In genomic region chr22:46959369-46959768, GRCh38 we compare ENCODE assay signal across 15 cellular contexts.
DNase-seq lines count a peak whose midpoint lies in the region; ATAC-seq, FAIRE-seq and TF ChIP-seq lines count a peak whose summit lies in the region.
"Had no signal": no experiment of that assay in that cellular context is flagged by ENCODE, and none has a peak within 500 bp of the region (broad histone marks: within the 10 kb centered on the region; RNA-seq: fewer than 3 reads in every experiment).

No MANE protein-coding gene starts in this region.

- H3K9me3 ChIP-seq in H1 (ENCODE audit: insufficient read depth in 2 of 2, low read depth in 1 of 2, low read length in 1 of 2) (no peaks in the 10 kb centered on the region), sigmoid colon (no peaks in the 10 kb centered on the region)
- H3K9me3 ChIP-seq: BLaER1 treated with 17β-estradiol and CSF1 and Interleukin-3, amounts not matched to agents 10 nM and 100 nM had no signal

- no peaks in the 10 kb centered on the region; the same call in 1 of the 2 replicates for H3K79me1 ChIP-seq in H1 (ENCODE audit: low read depth, low read length)

- H2BK20ac ChIP-seq in H1 (ENCODE audit: low read length) = no peak overlapping the region

- no peak overlapping the region for H3K27ac Mint-ChIP-seq in activated CD8-positive, alpha-beta T cell treated with anti-CD3 and anti-CD28 coated beads for 36 hours

- no peaks in the 10 kb centered on the region for H3K9me3 Mint-ChIP-seq in activated CD8-positive, alpha-beta T cell treated with anti-CD3 and anti-CD28 coated beads for 36 hours
- H3K9me3 Mint-ChIP-seq: CD4-positive, CD25-positive, alpha-beta regulatory T cell had no signal

- peak overlapping the region; percentile 14 for H3K14ac ChIP-seq in H1 (ENCODE audit: insufficient read length)

- TF ChIP-seq RAD21 in H1 (IDR thresholded peaks at IDR 0.05 in 1 of 2, conservative IDR thresholded peaks at IDR 0.05 in 1 of 2; ENCODE audit: low read depth in 2 of 2, low read length in 2 of 2) = no peak

- TF ChIP-seq POLR2A in H1 (IDR thresholded peaks at IDR 0.05; ENCODE audit: control extremely low read depth in 1 of 2, low read depth in 2 of 2, low read length in 2 of 2) = no peak
- no peak for TF ChIP-seq POLR2A in sigmoid colon (IDR thresholded peaks at IDR 0.05)

- H3K27me3 Mint-ChIP-seq in activated CD8-positive, alpha-beta T cell treated with anti-CD3 and anti-CD28 coated beads for 36 hours = no peaks in the 10 kb centered on the region
- H3K27me3 Mint-ChIP-seq: CD4-positive, CD25-positive, alpha-beta regulatory T cell had no signal

- H2BK5ac ChIP-seq in H1 (ENCODE audit: low read depth, low read length) = peak overlapping the region; percentile 53; the same call in 1 of the 2 replicates

- H2AK5ac ChIP-seq in H1 (ENCODE audit: low read depth, low read length) = no peak overlapping the region

- no peaks in the 10 kb centered on the region for H3K23me2 ChIP-seq in H1 (ENCODE audit: low read depth, low read length)

- TF ChIP-seq CTCF in H1 (IDR thresholded peaks at IDR 0.05; ENCODE audit: control extremely low read depth in 1 of 3, insufficient read depth in 1 of 3, low read depth in 1 of 3, low read length in 3 of 3) (no peak), sigmoid colon (IDR thresholded peaks at IDR 0.05) (no peak)
- TF ChIP-seq CTCF in activated CD8-positive, alpha-beta T cell treated with anti-CD3 and anti-CD28 coated beads for 36 hours (IDR thresholded peaks at IDR 0.05) = no peak

- H4K91ac ChIP-seq in H1 (replicated peaks; ENCODE audit: insufficient read length, low read length) = peak overlapping the region; percentile 18

- 78% methylated on average over 13 of the region's 13 CpGs; no CpG with 5 or more reads in 1 of the 2 experiments for WGBS in H1 (ENCODE audit: extremely low coverage in 1 of 2, insufficient coverage in 1 of 2, insufficient read length in 1 of 2, insufficient replicate concordance in 2 of 2, low coverage in 1 of 2, low lambda C conversion rate in 2 of 2, missing lambda C conversion rate in 1 of 2), 2 experiments
- 89 to 96% methylated on average over 13 of the region's 13 CpGs for WGBS in sigmoid colon, 2 donors

- no peaks in the 10 kb centered on the region for H3K79me2 ChIP-seq in H1 (ENCODE audit: control insufficient read depth in 1 of 2, insufficient read depth in 2 of 2, low read length in 2 of 2)

- H4K20me1 ChIP-seq in H1 (replicated peaks in 1 of 2; ENCODE audit: control insufficient read depth in 1 of 2, insufficient read depth in 2 of 2, low read length in 2 of 2) = peaks cover 0 to 3% of the 10 kb centered on the region in 2 experiments

- no peak overlapping the region for H3K18ac ChIP-seq in H1 (ENCODE audit: extremely low read depth, low read length)

- in situ Hi-C loops in G401 (cut with HindIII; ENCODE audit: low sequenced_read_pairs) = no loop called here

- H3K36me3 ChIP-seq in H1 (ENCODE audit: control insufficient read depth in 2 of 4, insufficient read depth in 4 of 4, low read length in 3 of 4) = no peaks in the 10 kb centered on the region
- H3K36me3 ChIP-seq in sigmoid colon = no peaks in the 10 kb centered on the region

- no peak overlapping the region for H3K4ac ChIP-seq in H1 (replicated peaks; ENCODE audit: insufficient read length, low read depth, low read length)

- intact Hi-C loops in sigmoid colon (cut with DNase I) = no loop called here
- intact Hi-C loops in activated CD8-positive, alpha-beta T cell treated with anti-CD3 and anti-CD28 coated beads for 36 hours (cut with micrococcal nuclease) = no loop called here

- 0 out of 2 replicates have a peak overlapping the region, but pooled peaks have one; percentile 18 for H2BK15ac ChIP-seq in H1 (ENCODE audit: low read length)

- CTCF ChIA-PET in H1 (lab: Charles Lee; ENCODE audit: partially characterized antibody) = no interaction called here
- CTCF ChIA-PET in activated CD8-positive, alpha-beta T cell treated with anti-CD3 and anti-CD28 coated beads for 36 hours (lab: Charles Lee) = no interaction called here

- no peak overlapping the region for H2AFZ ChIP-seq in H1 (ENCODE audit: low read length)

- no peak for ATAC-seq in activated CD8-positive, alpha-beta T cell treated with anti-CD3 and anti-CD28 coated beads for 36 hours

- H3K23ac ChIP-seq in H1 (ENCODE audit: insufficient read length) = no peak overlapping the region

- H3K9ac ChIP-seq in H1 (replicated peaks in 1 of 4; ENCODE audit: extremely low read depth in 1 of 4, low read depth in 3 of 4, low read length in 3 of 4) = no peak overlapping the region
- H3K9ac ChIP-seq: BLaER1 treated with 17β-estradiol and CSF1 and Interleukin-3, amounts not matched to agents 10 nM and 100 nM had no signal

- H4K8ac ChIP-seq in H1 (ENCODE audit: extremely low read depth, insufficient read depth, low read length) = peak overlapping the region; percentile 53; the same call in 1 of the 2 replicates

- H3K4me1 Mint-ChIP-seq in activated CD8-positive, alpha-beta T cell treated with anti-CD3 and anti-CD28 coated beads for 36 hours (ENCODE audit: low read depth) = peaks cover 5% of the 10 kb centered on the region

- no peak overlapping the region for H3K56ac ChIP-seq in H1 (replicated peaks; ENCODE audit: insufficient read length, low read depth, low read length)

- FAIRE-seq in H1 (lab: Jason Lieb, UNC) = no peak
- FAIRE-seq: H54 had no signal

- H3K4me2 ChIP-seq in H1 (ENCODE audit: insufficient read depth in 1 of 2, low read depth in 2 of 2, low read length in 2 of 2) = peak overlapping the region in 1 of 2 experiments; percentile 44; a peak in 1 of 4 replicates
- H3K4me2 ChIP-seq: BLaER1 treated with 17β-estradiol and CSF1 and Interleukin-3, amounts not matched to agents 10 nM and 100 nM had no signal

- no peak overlapping the region for H4K5ac ChIP-seq in H1 (ENCODE audit: insufficient read length, low read depth, low read length)

- H3K4me3 Mint-ChIP-seq in activated CD8-positive, alpha-beta T cell treated with anti-CD3 and anti-CD28 coated beads for 36 hours = no peak overlapping the region
- H3K4me3 Mint-ChIP-seq: CD4-positive, CD25-positive, alpha-beta regulatory T cell had no signal

- H3K4me1 ChIP-seq in H1 (replicated peaks in 1 of 4; ENCODE audit: control insufficient read depth in 3 of 4, insufficient read depth in 4 of 4, low read length in 3 of 4) = peaks cover 0 to 13% (median 6%) of the 10 kb centered on the region in 4 experiments; a peak in 6 of 7 replicates
- H3K4me1 ChIP-seq in sigmoid colon = no peaks in the 10 kb centered on the region

- H3K27me3 ChIP-seq in H1 (replicated peaks in 1 of 4; ENCODE audit: control insufficient read depth in 3 of 4, extremely low read depth in 1 of 4, insufficient read depth in 3 of 4, low read length in 3 of 4) (no peaks in the 10 kb centered on the region), sigmoid colon (no peaks in the 10 kb centered on the region)
- H3K27me3 ChIP-seq: BLaER1 treated with 17β-estradiol and CSF1 and Interleukin-3, amounts not matched to agents 10 nM and 100 nM had no signal

- POLR2A ChIA-PET in H1 (lab: Charles Lee; ENCODE audit: partially characterized antibody) = no interaction called here
- POLR2A ChIA-PET in activated CD8-positive, alpha-beta T cell treated with anti-CD3 and anti-CD28 coated beads for 36 hours (lab: Charles Lee) = no interaction called here

- H3K4me3 ChIP-seq in H1 (ENCODE audit: extremely low read depth in 1 of 4, insufficient read depth in 2 of 4, low read depth in 3 of 4, low read length in 4 of 4) (no peak overlapping the region), sigmoid colon (no peak overlapping the region)
- H3K4me3 ChIP-seq: BLaER1 treated with 17β-estradiol and CSF1 and Interleukin-3, amounts not matched to agents 10 nM and 100 nM had no signal

- 0 out of 2 replicates have a peak overlapping the region, but pooled peaks have one; percentile 32 for H3K27ac ChIP-seq in H1 (ENCODE audit: low read depth, low read length)
- H3K27ac ChIP-seq in sigmoid colon = no peak overlapping the region
- H3K27ac ChIP-seq: BLaER1 treated with 17β-estradiol and CSF1 and Interleukin-3, amounts not matched to agents 10 nM and 100 nM had no signal

- H2BK12ac ChIP-seq in H1 (ENCODE audit: low read depth, low read length) = no peak overlapping the region

- no peak overlapping the region for H2BK120ac ChIP-seq in H1 (replicated peaks; ENCODE audit: low read depth, low read length)

- H3K36me3 Mint-ChIP-seq in activated CD8-positive, alpha-beta T cell treated with anti-CD3 and anti-CD28 coated beads for 36 hours (ENCODE audit: low read depth) = peaks cover 2% of the 10 kb centered on the region

- DNase-seq in G401 (ENCODE audit: low spot score) (peak; percentile 5), SW480 (ENCODE audit: low spot score) (peak; percentile 10), H1 (ENCODE audit: low read depth in 1 of 2, low spot score in 2 of 2) (no peak), sigmoid colon (peak; percentile 36), OCI-M2 (lab: John Stamatoyannopoulos, UW; ENCODE audit: unreplicated experiment) (no peak), SIG-M5 (lab: John Stamatoyannopoulos, UW) (no peak), DMS 273 treated with DMSO at 0.1 percent for 48 hours (lab: John Stamatoyannopoulos, UW) (no peak)
- DNase-seq in activated CD8-positive, alpha-beta T cell treated with anti-CD3 and anti-CD28 coated beads for 36 hours = no peak
- DNase-seq: ACHN; Calu3; CD4-positive, CD25-positive, alpha-beta regulatory T cell; DMS79; GDM1 had no signal

- TF ChIP-seq EP300 in H1 (IDR thresholded peaks at IDR 0.05; ENCODE audit: borderline replicate concordance in 1 of 2, low read depth in 2 of 2, low read length in 2 of 2) (no peak), sigmoid colon (IDR thresholded peaks at IDR 0.05) (no peak)

TF ChIP-seq in H1, 55 proteins besides CTCF, POLR2A, EP300 and RAD21:
- no peak for TF ChIP-seq E2F6 (IDR thresholded peaks at IDR 0.05)
- TF ChIP-seq USF2 (IDR thresholded peaks at IDR 0.05; ENCODE audit: low read length) = no peak
- no peak for TF ChIP-seq MAX (IDR thresholded peaks at IDR 0.05)
- TF ChIP-seq NRF1 (IDR thresholded peaks at IDR 0.05; ENCODE audit: low read depth, low read length) = no peak

Comparison
In these comparisons a context has a peak if more than half of its experiments do, and no peak if none do; other contexts are left out.
1. DNase-seq: peak in G401 (single experiment), SW480 (single experiment) and sigmoid colon (single experiment); none in H1 (0 of 2), activated CD8-positive, alpha-beta T cell treated with anti-CD3 and anti-CD28 coated beads for 36 hours (single experiment), OCI-M2 (single experiment), SIG-M5 (single experiment) and DMS 273 treated with DMSO at 0.1 percent for 48 hours (single experiment).